In genomic region chr11:2587976-2588748, GRCh38 we compare ENCODE assay signal across 20 cellular contexts.
DNase-seq lines count a peak whose midpoint lies in the region; ATAC-seq and TF ChIP-seq lines count a peak whose summit lies in the region.
"Had no signal": no experiment of that assay in that cellular context is flagged by ENCODE, and none has a peak within 500 bp of the region (broad histone marks: within the 10 kb centered on the region; RNA-seq: fewer than 3 reads in every experiment).

No MANE protein-coding gene starts in this region.

- H3K36me3 Mint-ChIP-seq in stimulated activated naive B cell treated with anti-CD40 and anti-IgM and Interleukin-4, amounts not matched to agents 10 μg/mL and 1 μg/mL and 100 μg/mL, for 72 hours: peaks cover 2 to 16% of the 10 kb centered on the region in 2 donors

- H3K27me3 Mint-ChIP-seq in stimulated activated naive B cell treated with anti-CD40 and anti-IgM and Interleukin-4, amounts not matched to agents 10 μg/mL and 1 μg/mL and 100 μg/mL, for 72 hours: no peaks in the 10 kb centered on the region
- H3K27me3 Mint-ChIP-seq: dendritic cell treated with granulocyte-macrophage colony-stimulating factor and Interleukin-4, amounts not matched to agents 40 ng/mL and 50 ng/mL, for 4 days had no signal

- H3K27ac Mint-ChIP-seq in stimulated activated naive B cell treated with anti-CD40 and anti-IgM and Interleukin-4, amounts not matched to agents 10 μg/mL and 1 μg/mL and 100 μg/mL, for 72 hours: no peak overlapping the region
- H3K27ac Mint-ChIP-seq: dendritic cell treated with granulocyte-macrophage colony-stimulating factor and Interleukin-4, amounts not matched to agents 40 ng/mL and 50 ng/mL, for 4 days; nephron had no signal

- no peak overlapping the region for H3K4me3 Mint-ChIP-seq in stimulated activated naive B cell treated with anti-CD40 and anti-IgM and Interleukin-4, amounts not matched to agents 10 μg/mL and 1 μg/mL and 100 μg/mL, for 72 hours
- H3K4me3 Mint-ChIP-seq: dendritic cell treated with granulocyte-macrophage colony-stimulating factor and Interleukin-4, amounts not matched to agents 40 ng/mL and 50 ng/mL, for 4 days; nephron had no signal

- H3K9me3 ChIP-seq in right atrium auricular region (no peaks in the 10 kb centered on the region), left lung (no peaks in the 10 kb centered on the region)
- H3K9me3 ChIP-seq: right lobe of liver, testis had no signal

- intact Hi-C loops in Right ventricle myocardium inferior (cut with DNase I) (no loop called here), left lung (cut with DNase I) (no loop called here)

- H3K9me3 Mint-ChIP-seq in stimulated activated naive B cell treated with anti-CD40 and anti-IgM and Interleukin-4, amounts not matched to agents 10 μg/mL and 1 μg/mL and 100 μg/mL, for 72 hours: no peaks in the 10 kb centered on the region
- H3K9me3 Mint-ChIP-seq: dendritic cell treated with granulocyte-macrophage colony-stimulating factor and Interleukin-4, amounts not matched to agents 40 ng/mL and 50 ng/mL, for 4 days; nephron had no signal

- H3K27me3 ChIP-seq in right atrium auricular region (no peaks in the 10 kb centered on the region), H7 (ENCODE audit: control insufficient read depth, insufficient read depth, low read length) (peaks cover 22% of the 10 kb centered on the region), left lung (no peaks in the 10 kb centered on the region)
- H3K27me3 ChIP-seq: brain microvascular endothelial cell, right lobe of liver, testis had no signal

- ATAC-seq in Right ventricle myocardium inferior: no peak
- no peak for ATAC-seq in left lung
- ATAC-seq in stimulated activated naive B cell treated with anti-CD40 and anti-IgM and Interleukin-4, amounts not matched to agents 10 μg/mL and 1 μg/mL and 100 μg/mL, for 72 hours (replicated peaks): no peak
- no peak for ATAC-seq in GM21619 (IDR thresholded peaks at IDR 0.05; ENCODE audit: unreplicated experiment)
- ATAC-seq: right lobe of liver had no signal

- H3K36me3 ChIP-seq in right atrium auricular region (no peaks in the 10 kb centered on the region), H7 (replicated peaks; ENCODE audit: control insufficient read depth, insufficient read depth, low read length) (no peaks in the 10 kb centered on the region), left lung (peaks cover 0 to 41% of the 10 kb centered on the region in 2 donors)
- H3K36me3 ChIP-seq: brain microvascular endothelial cell, right lobe of liver had no signal

- H3K27ac ChIP-seq in right atrium auricular region: no peak overlapping the region
- no peak overlapping the region for H3K27ac ChIP-seq in left lung
- H3K27ac ChIP-seq: brain microvascular endothelial cell, right lobe of liver, testis had no signal

- no peak overlapping the region for H3K4me3 ChIP-seq in right atrium auricular region
- H3K4me3 ChIP-seq in H7 (ENCODE audit: insufficient read depth, low read depth, low read length): no peak overlapping the region
- no peak overlapping the region for H3K4me3 ChIP-seq in left lung
- H3K4me3 ChIP-seq: right lobe of liver, testis had no signal

- TF ChIP-seq CTCF in right atrium auricular region (IDR thresholded peaks at IDR 0.05) (no peak), left lung (IDR thresholded peaks at IDR 0.05) (no peak)

- DNase-seq in Right ventricle myocardium inferior (ENCODE audit: missing footprints): peak; percentile 45
- DNase-seq in right atrium auricular region (ENCODE audit: low spot score): no peak
- peak; percentile 46 for DNase-seq in H7
- peak; percentile 22 to 68 for DNase-seq in left lung
- peak; percentile 11 for DNase-seq in stimulated activated CD8-positive, alpha-beta memory T cell treated with anti-CD3 and anti-CD28 coated beads, Interleukin-4, amount 100 ng/mL, for 48 hours
- no peak for DNase-seq in SHP77 treated with DMSO at 0.1 percent for 48 hours (lab: John Stamatoyannopoulos, UW)
- DNase-seq in stimulated activated naive B cell treated with anti-CD40 and anti-IgM and Interleukin-4, amounts not matched to agents 10 μg/mL and 1 μg/mL and 100 μg/mL, for 72 hours: no peak
- DNase-seq: activated gamma-delta T cell treated with Interleukin-2 at 50 U/mL for 16 hours; brain microvascular endothelial cell; Calu3; erythroblast; MM.1S; NCI-H187; NCI-H345; NK-92 treated with Interleukin-12 subunit alpha and Interleukin-12 subunit beta, amount 100 ng/mL, for 24 hours had no signal

- H3K4me1 ChIP-seq in right atrium auricular region (no peaks in the 10 kb centered on the region), left lung (no peaks in the 10 kb centered on the region)
- H3K4me1 ChIP-seq: right lobe of liver, testis had no signal

- H3K4me1 Mint-ChIP-seq in stimulated activated naive B cell treated with anti-CD40 and anti-IgM and Interleukin-4, amounts not matched to agents 10 μg/mL and 1 μg/mL and 100 μg/mL, for 72 hours: no peaks in the 10 kb centered on the region
- H3K4me1 Mint-ChIP-seq: nephron had no signal

Comparison
In these comparisons a context has a peak if more than half of its experiments do, and no peak if none do; other contexts are left out.
1. DNase-seq: peak in Right ventricle myocardium inferior (single experiment), H7 (single experiment), left lung (2 of 2) and stimulated activated CD8-positive, alpha-beta memory T cell treated with anti-CD3 and anti-CD28 coated beads, Interleukin-4, amount 100 ng/mL, for 48 hours (single experiment); none in right atrium auricular region (single experiment), SHP77 treated with DMSO at 0.1 percent for 48 hours (single experiment) and stimulated activated naive B cell treated with anti-CD40 and anti-IgM and Interleukin-4, amounts not matched to agents 10 μg/mL and 1 μg/mL and 100 μg/mL, for 72 hours (single experiment).